22 cellular contexts compared by ENCODE assay signal in the genomic region with DNA sequence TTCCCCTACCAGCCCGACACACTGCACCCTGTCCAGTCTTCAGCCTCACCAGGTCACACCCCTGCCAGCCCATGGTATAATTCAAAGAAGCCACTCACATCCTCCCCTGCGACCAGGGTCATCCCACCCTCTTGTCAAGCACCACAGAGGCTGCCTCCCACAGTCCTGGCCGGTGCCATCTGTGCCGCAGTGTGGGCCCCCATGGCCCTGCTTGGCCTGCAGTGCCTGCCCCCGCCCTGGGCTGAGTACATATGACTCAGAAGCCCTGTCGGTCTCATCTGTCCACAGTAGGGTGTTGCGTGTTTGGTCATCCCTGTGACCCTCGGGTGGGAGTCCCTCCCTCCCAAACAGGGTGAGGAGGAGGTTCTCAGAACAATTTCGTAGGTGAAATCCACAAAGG.
"Had no signal": no experiment of that assay in that cellular context is flagged by ENCODE, and none has a peak within 500 bp of the region (broad histone marks: within the 10 kb centered on the region; RNA-seq: fewer than 3 reads in every experiment).

No MANE protein-coding gene starts in this region.

- H3K27me3 ChIP-seq: pancreas, tibial artery, upper lobe of right lung had no signal

- H3K4me3 ChIP-seq: pancreas, prostate gland, skin epidermis, stomach, thoracic aorta, tibial artery, upper lobe of right lung had no signal

- H3K9me3 ChIP-seq: pancreas, prostate gland, stomach, thoracic aorta, tibial artery, upper lobe of right lung had no signal

- ATAC-seq: naive thymus-derived CD8-positive, alpha-beta T cell; pancreas; sciatic nerve; stimulated activated naive B cell treated with anti-CD40 and anti-IgM and Interleukin-4, amounts not matched to agents 10 μg/mL and 1 μg/mL and 100 μg/mL, for 72 hours; stimulated activated naive CD8-positive, alpha-beta T cell treated with anti-CD3 and anti-CD28 coated beads, Interleukin-15, Interleukin-2, amounts not matched to agents 100 U/mL and 50 U/mL, for 24 hours; upper lobe of right lung had no signal

- H3K4me1 ChIP-seq: pancreas, prostate gland, stomach, tibial artery, upper lobe of right lung had no signal

- H3K36me3 ChIP-seq: pancreas, prostate gland, stomach, thoracic aorta, tibial artery, upper lobe of right lung had no signal

- DNase-seq: hippocampal formation; kidney glomerular epithelial cell; left cardiac atrium; naive thymus-derived CD8-positive, alpha-beta T cell; nucleus accumbens; pancreas; retina; right cardiac atrium; stimulated activated CD4-positive, alpha-beta T cell treated with anti-CD3 and anti-CD28 coated beads, Interleukin-12 subunit alpha, Interleukin-12 subunit beta, amount 100 ng/mL, for 4 hours; stimulated activated CD4-positive, alpha-beta T cell treated with anti-CD3 and anti-CD28 coated beads, Interleukin-15, amount 100 ng/mL, for 24 hours; stimulated activated CD4-positive, alpha-beta T cell treated with anti-CD3 and anti-CD28 coated beads, Interleukin-2, amount 100 ng/mL, for 24 hours; stimulated activated CD4-positive, alpha-beta T cell treated with anti-CD3 and anti-CD28 coated beads, Interleukin-4, amount 100 ng/mL, for 1 hour; stimulated activated naive B cell treated with anti-CD40 and anti-IgM and Interleukin-4, amounts not matched to agents 10 μg/mL and 1 μg/mL and 100 μg/mL, for 72 hours; stimulated activated naive CD8-positive, alpha-beta T cell treated with anti-CD3 and anti-CD28 coated beads, Interleukin-15, Interleukin-2, amounts not matched to agents 100 U/mL and 50 U/mL, for 24 hours; stomach; tibial artery; trophoblast cell; upper lobe of right lung had no signal

- H3K27ac ChIP-seq: pancreas, prostate gland, skin epidermis, stomach, thoracic aorta, tibial artery, upper lobe of right lung had no signal
